9 cellular contexts compared by ENCODE assay signal in genomic region chr2:181305151-181306123, GRCh38.
DNase-seq lines count a peak whose midpoint lies in the region; ATAC-seq and TF ChIP-seq lines count a peak whose summit lies in the region.
"Had no signal": no experiment of that assay in that cellular context is flagged by ENCODE, and none has a peak within 500 bp of the region (broad histone marks: within the 10 kb centered on the region; RNA-seq: fewer than 3 reads in every experiment).

No MANE protein-coding gene starts in this region.

- DNase-seq in UCSD-AML1 (lab: John Stamatoyannopoulos, UW; ENCODE audit: unreplicated experiment) = peak; percentile 47
- DNase-seq in left ventricle myocardium inferior = peak; percentile 32
- no peak for DNase-seq in suprapubic skin (ENCODE audit: low spot score in 2 of 2)
- no peak for DNase-seq in H4 (ENCODE audit: low spot score)
- no peak for DNase-seq in prostate gland (ENCODE audit: low spot score)

- H3K9me3 ChIP-seq in left ventricle myocardium inferior (replicated peaks) (no peaks in the 10 kb centered on the region), suprapubic skin (no peaks in the 10 kb centered on the region), prostate gland (no peaks in the 10 kb centered on the region)

- H3K4me1 ChIP-seq in left ventricle myocardium inferior (peaks cover 26% of the 10 kb centered on the region), suprapubic skin (no peaks in the 10 kb centered on the region), prostate gland (replicated peaks) (no peaks in the 10 kb centered on the region)

- TF ChIP-seq EP300 in suprapubic skin (IDR thresholded peaks at IDR 0.05) = no peak

- H3K27me3 ChIP-seq in left ventricle myocardium inferior (ENCODE audit: low read depth) (no peaks in the 10 kb centered on the region), suprapubic skin (no peaks in the 10 kb centered on the region), prostate gland (replicated peaks; ENCODE audit: insufficient read depth) (no peaks in the 10 kb centered on the region)

- H3K36me3 ChIP-seq in left ventricle myocardium inferior (no peaks in the 10 kb centered on the region), suprapubic skin (no peaks in the 10 kb centered on the region), prostate gland (no peaks in the 10 kb centered on the region)

- no peak for TF ChIP-seq CTCF in left ventricle myocardium inferior (IDR thresholded peaks at IDR 0.05; ENCODE audit: borderline replicate concordance)
- no peak for TF ChIP-seq CTCF in suprapubic skin (IDR thresholded peaks at IDR 0.05)
- no peak for TF ChIP-seq CTCF in prostate gland (IDR thresholded peaks at IDR 0.05)

- H3K4me3 ChIP-seq in left ventricle myocardium inferior (no peak overlapping the region), suprapubic skin (no peak overlapping the region), prostate gland (no peak overlapping the region)

- intact Hi-C loops in left ventricle myocardium inferior (cut with micrococcal nuclease) = no loop called here
- intact Hi-C loops in prostate gland (cut with DNase I) = no loop called here

- TF ChIP-seq POLR2A in suprapubic skin (IDR thresholded peaks at IDR 0.05) (no peak), prostate gland (IDR thresholded peaks at IDR 0.05) (no peak)

- ATAC-seq in GM18499 (IDR thresholded peaks at IDR 0.05; ENCODE audit: insufficient read depth, unreplicated experiment) (peak; percentile 91), GM21390 (IDR thresholded peaks at IDR 0.05; ENCODE audit: unreplicated experiment) (peak; percentile 88), HG03571 (IDR thresholded peaks at IDR 0.05; ENCODE audit: unreplicated experiment) (peak; percentile 85)

- WGBS in suprapubic skin = 72% methylated on average over 6 of the region's 6 CpGs
- 63% methylated on average over 6 of the region's 6 CpGs for WGBS in prostate gland

- H3K27ac ChIP-seq in left ventricle myocardium inferior (replicated peaks) = peak overlapping the region; percentile 58
- no peak overlapping the region for H3K27ac ChIP-seq in suprapubic skin
- H3K27ac ChIP-seq in prostate gland = no peak overlapping the region
- H3K27ac ChIP-seq: VCaP had no signal

Comparison
In these comparisons a context has a peak if more than half of its experiments do, and no peak if none do; other contexts are left out.
1. DNase-seq: peak in UCSD-AML1 (single experiment) and left ventricle myocardium inferior (single experiment); none in suprapubic skin (0 of 2), H4 (single experiment) and prostate gland (single experiment).
2. Peak in every context shown above with its lines, with median percentiles within 50 percentile points of each other: ATAC-seq.